ENCODE assay signal across 8 cellular contexts in the genomic region with DNA sequence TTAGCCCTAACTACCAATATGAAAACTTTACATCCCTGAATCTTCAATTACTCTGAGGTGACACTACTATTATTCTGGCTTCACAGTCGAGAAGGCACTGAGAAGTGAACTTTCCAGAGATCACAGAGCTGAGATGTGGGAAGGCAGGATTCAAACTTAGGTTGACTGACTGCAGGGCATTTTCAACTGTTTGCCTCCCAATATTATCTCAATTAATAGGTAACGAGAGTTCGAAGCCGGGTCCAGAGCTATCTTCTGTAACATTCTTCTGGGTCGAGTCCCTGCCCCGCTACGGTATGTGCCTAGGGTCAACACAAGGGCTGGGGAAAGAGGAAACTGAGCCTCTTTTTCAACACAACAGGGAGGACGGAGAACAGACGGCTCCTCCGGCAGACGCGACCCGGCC. TPM values are rescaled to one million over a fixed set of nuclear protein-coding genes. Genes with fewer than 3 reads are reported as not detected.
DNase-seq lines count a peak whose midpoint lies in the region; ATAC-seq and TF ChIP-seq lines count a peak whose summit lies in the region.

No MANE protein-coding gene starts in this region.

- peaks cover 0 to 7% (median 0%) of the 10 kb centered on the region in 6 donors for H3K36me3 ChIP-seq in spleen

- intact Hi-C loops in spleen (cut with DNase I; ENCODE audit: low total_unique reads) = loop anchor here (5.0 to 10.0 kb wide), 2 partner anchors 60 to 118 kb away; a partner anchor contains a TSS

- H3K36me3 Mint-ChIP-seq in glutamatergic neuron (ENCODE audit: unreplicated experiment) = peaks cover 20% of the 10 kb centered on the region

- peaks cover 10% of the 10 kb centered on the region for H3K4me1 Mint-ChIP-seq in glutamatergic neuron (ENCODE audit: low read depth, unreplicated experiment)

- H3K9me3 Mint-ChIP-seq in glutamatergic neuron (ENCODE audit: unreplicated experiment) = peaks cover 14% of the 10 kb centered on the region

- DNase-seq in SKM-1 (lab: John Stamatoyannopoulos, UW; ENCODE audit: unreplicated experiment) = peak; percentile 69
- no peak for DNase-seq in SKM-1 treated with dmso at 0.1 percent for 144 hours (lab: John Stamatoyannopoulos, UW; ENCODE audit: unreplicated experiment)
- DNase-seq in glutamatergic neuron = no peak
- DNase-seq in spleen = no peak
- no peak for DNase-seq in NCI-H345 (lab: John Stamatoyannopoulos, UW)
- no peak for DNase-seq in ureter (ENCODE audit: low spot score)

- H3K27ac ChIP-seq in spleen = peak overlapping the region; percentile 99 to 100 (median 100)

- H3K4me3 Mint-ChIP-seq in glutamatergic neuron (ENCODE audit: unreplicated experiment) = peak overlapping the region; percentile 99

- no peaks in the 10 kb centered on the region for H3K27me3 ChIP-seq in spleen (replicated peaks in 1 of 7)

- ATAC-seq in SK-N-SH treated with all-trans-retinoic acid at 6 μM for 48 hours = peak; percentile 48
- no peak for ATAC-seq in HG02870 (IDR thresholded peaks at IDR 0.05; ENCODE audit: unreplicated experiment)

- WGBS in spleen, 5 donors = 0 to 2% (median 1%) methylated on average over 11 to 13 of the region's 13 CpGs

- H3K4me1 ChIP-seq in spleen = peaks cover 12 to 55% (median 35%) of the 10 kb centered on the region in 6 donors

- peak overlapping the region; percentile 97 for H3K27ac Mint-ChIP-seq in glutamatergic neuron (ENCODE audit: unreplicated experiment)

- peaks cover 10% of the 10 kb centered on the region for H3K27me3 Mint-ChIP-seq in glutamatergic neuron (ENCODE audit: unreplicated experiment)

- H3K4me3 ChIP-seq in spleen = peak overlapping the region; percentile 57 to 81 (median 59)

- TF ChIP-seq CTCF in glutamatergic neuron (IDR thresholded peaks at IDR 0.05; ENCODE audit: partially characterized antibody, unreplicated experiment) (no peak), spleen (IDR thresholded peaks at IDR 0.05 in 8 of 11, conservative IDR thresholded peaks at IDR 0.05 in 3 of 11) (no peak)

- no peak for TF ChIP-seq POLR2A in spleen (IDR thresholded peaks at IDR 0.05)

- H3K9me3 ChIP-seq in spleen = no peaks in the 10 kb centered on the region

TF ChIP-seq in SK-N-SH treated with all-trans-retinoic acid at 6 μM for 48 hours, 23 proteins besides CTCF, POLR2A, EP300 and RAD21:
- TF ChIP-seq ARNTL (CRISPR knock-in tag; IDR thresholded peaks at IDR 0.05; ENCODE audit: borderline replicate concordance, low read depth) = no peak
- TF ChIP-seq, protein P1, sequence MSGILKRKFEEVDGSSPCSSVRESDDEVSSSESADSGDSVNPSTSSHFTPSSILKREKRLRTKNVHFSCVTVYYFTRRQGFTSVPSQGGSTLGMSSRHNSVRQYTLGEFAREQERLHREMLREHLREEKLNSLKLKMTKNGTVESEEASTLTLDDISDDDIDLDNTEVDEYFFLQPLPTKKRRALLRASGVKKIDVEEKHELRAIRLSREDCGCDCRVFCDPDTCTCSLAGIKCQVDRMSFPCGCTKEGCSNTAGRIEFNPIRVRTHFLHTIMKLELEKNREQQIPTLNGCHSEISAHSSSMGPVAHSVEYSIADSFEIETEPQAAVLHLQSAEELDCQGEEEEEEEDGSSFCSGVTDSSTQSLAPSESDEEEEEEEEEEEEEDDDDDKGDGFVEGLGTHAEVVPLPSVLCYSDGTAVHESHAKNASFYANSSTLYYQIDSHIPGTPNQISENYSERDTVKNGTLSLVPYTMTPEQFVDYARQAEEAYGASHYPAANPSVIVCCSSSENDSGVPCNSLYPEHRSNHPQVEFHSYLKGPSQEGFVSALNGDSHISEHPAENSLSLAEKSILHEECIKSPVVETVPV (CRISPR knock-in tag; IDR thresholded peaks at IDR 0.05) = no peak
- TF ChIP-seq, protein P2, sequence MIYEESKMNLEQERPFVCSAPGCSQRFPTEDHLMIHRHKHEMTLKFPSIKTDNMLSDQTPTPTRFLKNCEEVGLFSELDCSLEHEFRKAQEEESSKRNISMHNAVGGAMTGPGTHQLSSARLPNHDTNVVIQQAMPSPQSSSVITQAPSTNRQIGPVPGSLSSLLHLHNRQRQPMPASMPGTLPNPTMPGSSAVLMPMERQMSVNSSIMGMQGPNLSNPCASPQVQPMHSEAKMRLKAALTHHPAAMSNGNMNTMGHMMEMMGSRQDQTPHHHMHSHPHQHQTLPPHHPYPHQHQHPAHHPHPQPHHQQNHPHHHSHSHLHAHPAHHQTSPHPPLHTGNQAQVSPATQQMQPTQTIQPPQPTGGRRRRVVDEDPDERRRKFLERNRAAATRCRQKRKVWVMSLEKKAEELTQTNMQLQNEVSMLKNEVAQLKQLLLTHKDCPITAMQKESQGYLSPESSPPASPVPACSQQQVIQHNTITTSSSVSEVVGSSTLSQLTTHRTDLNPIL (CRISPR knock-in tag; IDR thresholded peaks at IDR 0.05; ENCODE audit: low read depth) = no peak
- TF ChIP-seq RARB (CRISPR knock-in tag; IDR thresholded peaks at IDR 0.05) = no peak
- no peak for TF ChIP-seq CSDC2 (CRISPR knock-in tag; IDR thresholded peaks at IDR 0.05)
- no peak for TF ChIP-seq ZNF565 (CRISPR knock-in tag; conservative IDR thresholded peaks at IDR 0.05; ENCODE audit: low read depth)
- TF ChIP-seq ESRRG (CRISPR knock-in tag; IDR thresholded peaks at IDR 0.05) = no peak
- no peak for TF ChIP-seq TCF4 (CRISPR knock-in tag; IDR thresholded peaks at IDR 0.05; ENCODE audit: borderline replicate concordance)
- TF ChIP-seq ZFP3 (CRISPR knock-in tag; IDR thresholded peaks at IDR 0.05) = no peak
- TF ChIP-seq ZFP30 (CRISPR knock-in tag; IDR thresholded peaks at IDR 0.05) = no peak
- TF ChIP-seq BACH2 (CRISPR knock-in tag; IDR thresholded peaks at IDR 0.05; ENCODE audit: borderline replicate concordance) = no peak
- no peak for TF ChIP-seq GLIS3 (CRISPR knock-in tag; IDR thresholded peaks at IDR 0.05)
- TF ChIP-seq, protein P3, sequence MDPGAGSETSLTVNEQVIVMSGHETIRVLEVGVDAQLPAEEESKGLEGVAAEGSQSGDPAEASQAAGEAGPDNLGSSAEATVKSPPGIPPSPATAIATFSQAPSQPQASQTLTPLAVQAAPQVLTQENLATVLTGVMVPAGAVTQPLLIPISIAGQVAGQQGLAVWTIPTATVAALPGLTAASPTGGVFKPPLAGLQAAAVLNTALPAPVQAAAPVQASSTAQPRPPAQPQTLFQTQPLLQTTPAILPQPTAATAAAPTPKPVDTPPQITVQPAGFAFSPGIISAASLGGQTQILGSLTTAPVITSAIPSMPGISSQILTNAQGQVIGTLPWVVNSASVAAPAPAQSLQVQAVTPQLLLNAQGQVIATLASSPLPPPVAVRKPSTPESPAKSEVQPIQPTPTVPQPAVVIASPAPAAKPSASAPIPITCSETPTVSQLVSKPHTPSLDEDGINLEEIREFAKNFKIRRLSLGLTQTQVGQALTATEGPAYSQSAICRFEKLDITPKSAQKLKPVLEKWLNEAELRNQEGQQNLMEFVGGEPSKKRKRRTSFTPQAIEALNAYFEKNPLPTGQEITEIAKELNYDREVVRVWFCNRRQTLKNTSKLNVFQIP (CRISPR knock-in tag; IDR thresholded peaks at IDR 0.05; ENCODE audit: borderline replicate concordance, low read depth) = no peak
- TF ChIP-seq, protein P4, sequence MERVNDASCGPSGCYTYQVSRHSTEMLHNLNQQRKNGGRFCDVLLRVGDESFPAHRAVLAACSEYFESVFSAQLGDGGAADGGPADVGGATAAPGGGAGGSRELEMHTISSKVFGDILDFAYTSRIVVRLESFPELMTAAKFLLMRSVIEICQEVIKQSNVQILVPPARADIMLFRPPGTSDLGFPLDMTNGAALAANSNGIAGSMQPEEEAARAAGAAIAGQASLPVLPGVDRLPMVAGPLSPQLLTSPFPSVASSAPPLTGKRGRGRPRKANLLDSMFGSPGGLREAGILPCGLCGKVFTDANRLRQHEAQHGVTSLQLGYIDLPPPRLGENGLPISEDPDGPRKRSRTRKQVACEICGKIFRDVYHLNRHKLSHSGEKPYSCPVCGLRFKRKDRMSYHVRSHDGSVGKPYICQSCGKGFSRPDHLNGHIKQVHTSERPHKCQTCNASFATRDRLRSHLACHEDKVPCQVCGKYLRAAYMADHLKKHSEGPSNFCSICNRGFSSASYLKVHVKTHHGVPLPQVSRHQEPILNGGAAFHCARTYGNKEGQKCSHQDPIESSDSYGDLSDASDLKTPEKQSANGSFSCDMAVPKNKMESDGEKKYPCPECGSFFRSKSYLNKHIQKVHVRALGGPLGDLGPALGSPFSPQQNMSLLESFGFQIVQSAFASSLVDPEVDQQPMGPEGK (CRISPR knock-in tag; IDR thresholded peaks at IDR 0.05; ENCODE audit: borderline replicate concordance) = no peak
- no peak for TF ChIP-seq TOX (CRISPR knock-in tag; IDR thresholded peaks at IDR 0.05; ENCODE audit: borderline replicate concordance)

RNA-seq across cellular contexts. Expression of a gene that starts 0.8 kb away (rescaled TPM):
- total RNA-seq in glutamatergic neuron (ENCODE audit: unreplicated experiment) = 68.4 TPM
- 100 to 1,000 TPM in 3 of 7 donors, 10 to 100 TPM in 4; 68.2 to 125 (median 90.1) TPM for total RNA-seq in spleen
- polyA plus RNA-seq in spleen = 10 to 100 TPM; 33.6 to 54.0 (median 51.0) TPM
- 157 TPM for total RNA-seq in ureter
